9 cellular contexts compared by ENCODE assay signal in genomic region chr10:93816123-93816747, GRCh38. TPM values are rescaled to one million over a fixed set of nuclear protein-coding genes. Genes with fewer than 3 reads are reported as not detected.
DNase-seq lines count a peak whose midpoint lies in the region; ATAC-seq and TF ChIP-seq lines count a peak whose summit lies in the region.
"Had no signal": no experiment of that assay in that cellular context is flagged by ENCODE, and none has a peak within 500 bp of the region (broad histone marks: within the 10 kb centered on the region; RNA-seq: fewer than 3 reads in every experiment).

No MANE protein-coding gene starts in this region.

- ATAC-seq in GM21717 (IDR thresholded peaks at IDR 0.05; ENCODE audit: unreplicated experiment) (peak; percentile 74), upper lobe of right lung (peak; percentile 88), GM19324 (IDR thresholded peaks at IDR 0.05; ENCODE audit: low FRiP score, unreplicated experiment) (no peak)

- peaks cover 7% of the 10 kb centered on the region for H3K9me3 Mint-ChIP-seq in nephron progenitor cell
- H3K9me3 Mint-ChIP-seq: T-cell had no signal

- DNase-seq in DMS 273 (lab: John Stamatoyannopoulos, UW; ENCODE audit: unreplicated experiment) (peak; percentile 82), NCI-H2081 treated with DMSO at 0.1 percent for 48 hours (lab: John Stamatoyannopoulos, UW) (peak; percentile 19), fibroblast of gingiva (ENCODE audit: low read depth) (peak; percentile 71), nephron progenitor cell (peak; percentile 67), upper lobe of right lung (peak; percentile 78)
- DNase-seq in activated CD4-positive, alpha-beta T cell treated with anti-CD3 and anti-CD28 coated beads, Interleukin-2, amount 50 U/mL, for 4 hours: peak; percentile 4 to 7

- H3K27ac Mint-ChIP-seq in nephron progenitor cell: no peak overlapping the region
- H3K27ac Mint-ChIP-seq: T-cell had no signal

- no peaks in the 10 kb centered on the region for H3K4me1 ChIP-seq in upper lobe of right lung

- no peaks in the 10 kb centered on the region for H3K36me3 Mint-ChIP-seq in nephron progenitor cell (ENCODE audit: low read depth)
- H3K36me3 Mint-ChIP-seq: T-cell had no signal

- H3K9me3 ChIP-seq in upper lobe of right lung: no peaks in the 10 kb centered on the region

- intact Hi-C loops in upper lobe of right lung (cut with DNase I): no loop called here

- H3K27ac ChIP-seq in upper lobe of right lung: no peak overlapping the region

- peaks cover 19% of the 10 kb centered on the region for H3K27me3 ChIP-seq in upper lobe of right lung

- TF ChIP-seq CTCF in nephron progenitor cell (IDR thresholded peaks at IDR 0.05) (peak; percentile 68), upper lobe of right lung (IDR thresholded peaks at IDR 0.05) (peak; percentile 70)

- peaks cover 22% of the 10 kb centered on the region for H3K4me1 Mint-ChIP-seq in nephron progenitor cell

- H3K27me3 Mint-ChIP-seq in nephron progenitor cell (ENCODE audit: low read depth, poor library complexity): peaks cover 22% of the 10 kb centered on the region

- no peak overlapping the region for H3K4me3 ChIP-seq in upper lobe of right lung

- peak overlapping the region; percentile 56 for H3K4me3 Mint-ChIP-seq in nephron progenitor cell
- H3K4me3 Mint-ChIP-seq: T-cell had no signal

- H3K36me3 ChIP-seq in upper lobe of right lung: no peaks in the 10 kb centered on the region

RNA-seq across cellular contexts. Expression of gene LGI1, which starts 58.5 kb away (rescaled TPM):
- not detected for total RNA-seq in upper lobe of right lung
- total RNA-seq: T-cell had no signal

Comparison
In these comparisons a context has a peak if more than half of its experiments do, and no peak if none do; other contexts are left out.
1. DNase-seq: peak in every context shown above with its lines; median percentile 82 in DMS 273; 78 in upper lobe of right lung; 71 in fibroblast of gingiva; 67 in nephron progenitor cell; 19 in NCI-H2081 treated with DMSO at 0.1 percent for 48 hours; 6 in activated CD4-positive, alpha-beta T cell treated with anti-CD3 and anti-CD28 coated beads, Interleukin-2, amount 50 U/mL, for 4 hours.